ENCODE assay signal across 17 cellular contexts in genomic region chr22:32281092-32281491, GRCh38. TPM values are rescaled to one million over a fixed set of nuclear protein-coding genes. Genes with fewer than 3 reads are reported as not detected.
DNase-seq lines count a peak whose midpoint lies in the region; ATAC-seq, FAIRE-seq and TF ChIP-seq lines count a peak whose summit lies in the region.
"Had no signal": no experiment of that assay in that cellular context is flagged by ENCODE, and none has a peak within 500 bp of the region (broad histone marks: within the 10 kb centered on the region; RNA-seq: fewer than 3 reads in every experiment).

No MANE protein-coding gene starts in this region.

- no peak for FAIRE-seq in kidney (lab: Jason Lieb, UNC)
- FAIRE-seq: HepG2 had no signal

- no TSS peak for BruUV-seq in mammary epithelial cell (replicated peaks; lab: Mats Ljungman, UMichigan)

- H3K9ac ChIP-seq in mammary epithelial cell (ENCODE audit: insufficient read depth, low read length) (no peak overlapping the region), kidney (ENCODE audit: low read length in 2 of 2) (no peak overlapping the region)

- no peak overlapping the region for H3K27ac ChIP-seq in mammary epithelial cell (ENCODE audit: insufficient read depth, low read depth, low read length)
- no peak overlapping the region for H3K27ac ChIP-seq in lower lobe of right lung
- no peak overlapping the region for H3K27ac ChIP-seq in hepatocyte
- H3K27ac ChIP-seq in kidney (ENCODE audit: low read depth in 2 of 2, low read length in 2 of 2): no peak overlapping the region
- H3K27ac ChIP-seq: stomach had no signal

- H3K27me3 ChIP-seq in mammary epithelial cell (ENCODE audit: insufficient read depth, low read length) (no peaks in the 10 kb centered on the region), lower lobe of right lung (ENCODE audit: low read depth) (no peaks in the 10 kb centered on the region), hepatocyte (no peaks in the 10 kb centered on the region)

- peak overlapping the region; percentile 70 for H3K4me2 ChIP-seq in mammary epithelial cell (ENCODE audit: insufficient read depth, low read depth, low read length)
- no peak overlapping the region for H3K4me2 ChIP-seq in hepatocyte

- in situ Hi-C loops in Caki2 (cut with HindIII; ENCODE audit: low pct_unique_long_range_greater_than_20kb, low sequenced_read_pairs): no loop called here
- in situ Hi-C loops in mammary epithelial cell (cut with MboI; ENCODE audit: low sequenced_read_pairs in 2 of 2): no loop called here

- no peaks in the 10 kb centered on the region for H4K20me1 ChIP-seq in mammary epithelial cell (ENCODE audit: insufficient read depth, low read length)
- no peaks in the 10 kb centered on the region for H4K20me1 ChIP-seq in hepatocyte (ENCODE audit: insufficient read depth, poor library complexity, severe bottlenecking)

- peak overlapping the region; percentile 36 for H2AFZ ChIP-seq in mammary epithelial cell (ENCODE audit: low read depth, low read length)
- H2AFZ ChIP-seq in hepatocyte: no peak overlapping the region

- no peaks in the 10 kb centered on the region for H3K9me3 ChIP-seq in mammary epithelial cell (replicated peaks; ENCODE audit: insufficient read depth, low read length)
- H3K9me3 ChIP-seq in lower lobe of right lung: no peaks in the 10 kb centered on the region
- no peaks in the 10 kb centered on the region for H3K9me3 ChIP-seq in hepatocyte (ENCODE audit: low read depth)
- peaks cover 0 to 4% of the 10 kb centered on the region in 2 donors for H3K9me3 ChIP-seq in kidney (ENCODE audit: control insufficient read depth in 1 of 2, low read length in 2 of 2)

- no peak; the same call in 1 of the 2 replicates for TF ChIP-seq RAD21 in Ishikawa (IDR thresholded peaks at IDR 0.05; ENCODE audit: low read depth)

- TF ChIP-seq CTCF in mammary epithelial cell (conservative IDR thresholded peaks at IDR 0.05 in 1 of 2, IDR thresholded peaks at IDR 0.05 in 1 of 2; ENCODE audit: extremely low read depth in 1 of 2, insufficient read depth in 1 of 2, low read depth in 1 of 2, low read length in 2 of 2): no peak
- no peak for TF ChIP-seq CTCF in lower lobe of right lung (IDR thresholded peaks at IDR 0.05)
- TF ChIP-seq CTCF in hepatocyte (IDR thresholded peaks at IDR 0.05; ENCODE audit: poor library complexity): no peak
- no peak for TF ChIP-seq CTCF in kidney (IDR thresholded peaks at IDR 0.05; ENCODE audit: borderline replicate concordance, extremely low read depth, insufficient read depth)

- intact Hi-C loops in mammary epithelial cell (cut with micrococcal nuclease) (no loop called here), lower lobe of right lung (cut with DNase I) (no loop called here), kidney (cut with DNase I) (no loop called here)

- H3K9me2 ChIP-seq in hepatocyte (replicated peaks; ENCODE audit: insufficient read depth): no peaks in the 10 kb centered on the region

- DNase-seq in Caki2 (ENCODE audit: low read depth) (peak; percentile 55), mammary epithelial cell (peak; percentile 93), myocyte (ENCODE audit: low read depth) (peak; percentile 61), lower lobe of right lung (no peak), hepatocyte (ENCODE audit: low spot score) (no peak), kidney (no peak)
- DNase-seq in stimulated activated CD4-positive, alpha-beta T cell treated with anti-CD3 and anti-CD28 coated beads, Interleukin-15, amount 100 ng/mL, for 24 hours: no peak
- DNase-seq: activated CD8-positive, alpha-beta T cell treated with anti-CD3 and anti-CD28 coated beads, Interleukin-2, amount 10 ng/mL, durations not matched to agents 7 days and 5 days; immature natural killer cell; naive B cell; NCI-H1436; NCI-H526 treated with DMSO at 0.1 percent for 48 hours; right cardiac atrium; stomach had no signal

- TF ChIP-seq EP300 in Ishikawa (IDR thresholded peaks at IDR 0.05; ENCODE audit: borderline replicate concordance): no peak; the same call in 1 of the 2 replicates

- CTCF ChIA-PET in mammary epithelial cell (lab: Charles Lee; ENCODE audit: low non-redundant PET): no interaction called here

- dilution Hi-C loops in mammary epithelial cell (cut with HindIII; ENCODE audit: low sequenced_read_pairs): no loop called here

- H3K36me3 ChIP-seq in mammary epithelial cell (ENCODE audit: insufficient read depth, low read length) (no peaks in the 10 kb centered on the region), lower lobe of right lung (no peaks in the 10 kb centered on the region), hepatocyte (replicated peaks; ENCODE audit: insufficient read depth, low read depth) (no peaks in the 10 kb centered on the region), kidney (ENCODE audit: control insufficient read depth in 1 of 2, insufficient read depth in 2 of 2, low read length in 2 of 2) (no peaks in the 10 kb centered on the region)
- H3K36me3 ChIP-seq: stomach had no signal

- H3K4me3 ChIP-seq in mammary epithelial cell (replicated peaks in 1 of 3; ENCODE audit: insufficient read depth in 1 of 3, low read depth in 2 of 3, low read length in 3 of 3) (no peak overlapping the region), lower lobe of right lung (no peak overlapping the region), hepatocyte (no peak overlapping the region), kidney (ENCODE audit: low read length in 2 of 2) (no peak overlapping the region)
- H3K4me3 ChIP-seq: stomach had no signal

- H3K4me1 ChIP-seq in mammary epithelial cell (ENCODE audit: insufficient read depth, low read length) (peaks cover 9% of the 10 kb centered on the region), lower lobe of right lung (no peaks in the 10 kb centered on the region), hepatocyte (ENCODE audit: insufficient read depth) (no peaks in the 10 kb centered on the region), kidney (ENCODE audit: control insufficient read depth in 1 of 2, insufficient read depth in 1 of 2, low read depth in 1 of 2, low read length in 2 of 2) (no peaks in the 10 kb centered on the region)
- H3K4me1 ChIP-seq: stomach had no signal

- H3K79me2 ChIP-seq in mammary epithelial cell (ENCODE audit: insufficient read depth, low read length) (no peaks in the 10 kb centered on the region), hepatocyte (no peaks in the 10 kb centered on the region)

- no peak for ATAC-seq in lower lobe of right lung
- ATAC-seq: activated CD8-positive, alpha-beta T cell treated with anti-CD3 and anti-CD28 coated beads, Interleukin-2, amount 10 ng/mL, durations not matched to agents 7 days and 5 days; HepG2; right cardiac atrium had no signal

- 0% methylated on average over 8 of the region's 10 CpGs for WGBS in mammary epithelial cell (ENCODE audit: low coverage, missing lambda C conversion rate)
- 66% methylated on average over 10 of the region's 10 CpGs for WGBS in hepatocyte (ENCODE audit: low lambda C conversion rate, missing lambda C conversion rate)

TF ChIP-seq in Ishikawa, 13 proteins besides CTCF, POLR2A, EP300 and RAD21:
- TF ChIP-seq TAF1 (IDR thresholded peaks at IDR 0.05; ENCODE audit: low read depth) (no peak), TCF12 (IDR thresholded peaks at IDR 0.05; ENCODE audit: low read depth) (0 out of 2 replicates have a peak, but pooled peaks have one; percentile 17), FOXM1 (IDR thresholded peaks at IDR 0.05; ENCODE audit: borderline replicate concordance, low read depth) (no peak), MAX (IDR thresholded peaks at IDR 0.05) (peak; percentile 50), NFIC (IDR thresholded peaks at IDR 0.05) (peak; percentile 45; the same call in 1 of the 2 replicates), CREB1 (IDR thresholded peaks at IDR 0.05; ENCODE audit: low read depth) (no peak), TEAD4 (IDR thresholded peaks at IDR 0.05) (peak; percentile 38; the same call in 1 of the 2 replicates)

RNA-seq across cellular contexts. Expression of gene SLC5A4, which starts 25.9 kb away (rescaled TPM):
- 0.10 TPM in 1 of 2 replicates, not detected in the other for total RNA-seq in Caki2 (2014; rRNA removed; shearing (Covaris generic); ENCODE audit: low replicate concordance)
- not detected for total RNA-seq in mammary epithelial cell
- not detected for polyA plus RNA-seq in mammary epithelial cell
- polyA minus RNA-seq in mammary epithelial cell: not detected
- total RNA-seq in myocyte: not detected in 2 replicates
- polyA plus RNA-seq in myocyte (2012): not detected
- total RNA-seq in lower lobe of right lung: 1.4 TPM
- total RNA-seq in hepatocyte: 0.47 TPM in 1 of 2 replicates, not detected in the other
- polyA plus RNA-seq in hepatocyte: 0.07 TPM in 1 of 2 replicates, not detected in the other
- total RNA-seq in kidney: 2.0 TPM
- not detected for polyA plus RNA-seq in kidney (ENCODE audit: insufficient read depth, low read depth, low replicate concordance)
- total RNA-seq: activated CD8-positive, alpha-beta T cell treated with anti-CD3 and anti-CD28 coated beads, Interleukin-2, amount 10 ng/mL, durations not matched to agents 7 days and 5 days; HepG2 had no signal
- polyA plus RNA-seq: CD14-positive monocyte, HepG2, immature natural killer cell, stomach had no signal

Comparison
In these comparisons a context has a peak if more than half of its experiments do, and no peak if none do; other contexts are left out.
1. DNase-seq: peak in Caki2 (single experiment), mammary epithelial cell (single experiment) and myocyte (single experiment); none in lower lobe of right lung (single experiment), stimulated activated CD4-positive, alpha-beta T cell treated with anti-CD3 and anti-CD28 coated beads, Interleukin-15, amount 100 ng/mL, for 24 hours (single experiment), hepatocyte (single experiment) and kidney (single experiment).